Comparison of ENCODE assay signal across 1 cellular context in the genomic region with DNA sequence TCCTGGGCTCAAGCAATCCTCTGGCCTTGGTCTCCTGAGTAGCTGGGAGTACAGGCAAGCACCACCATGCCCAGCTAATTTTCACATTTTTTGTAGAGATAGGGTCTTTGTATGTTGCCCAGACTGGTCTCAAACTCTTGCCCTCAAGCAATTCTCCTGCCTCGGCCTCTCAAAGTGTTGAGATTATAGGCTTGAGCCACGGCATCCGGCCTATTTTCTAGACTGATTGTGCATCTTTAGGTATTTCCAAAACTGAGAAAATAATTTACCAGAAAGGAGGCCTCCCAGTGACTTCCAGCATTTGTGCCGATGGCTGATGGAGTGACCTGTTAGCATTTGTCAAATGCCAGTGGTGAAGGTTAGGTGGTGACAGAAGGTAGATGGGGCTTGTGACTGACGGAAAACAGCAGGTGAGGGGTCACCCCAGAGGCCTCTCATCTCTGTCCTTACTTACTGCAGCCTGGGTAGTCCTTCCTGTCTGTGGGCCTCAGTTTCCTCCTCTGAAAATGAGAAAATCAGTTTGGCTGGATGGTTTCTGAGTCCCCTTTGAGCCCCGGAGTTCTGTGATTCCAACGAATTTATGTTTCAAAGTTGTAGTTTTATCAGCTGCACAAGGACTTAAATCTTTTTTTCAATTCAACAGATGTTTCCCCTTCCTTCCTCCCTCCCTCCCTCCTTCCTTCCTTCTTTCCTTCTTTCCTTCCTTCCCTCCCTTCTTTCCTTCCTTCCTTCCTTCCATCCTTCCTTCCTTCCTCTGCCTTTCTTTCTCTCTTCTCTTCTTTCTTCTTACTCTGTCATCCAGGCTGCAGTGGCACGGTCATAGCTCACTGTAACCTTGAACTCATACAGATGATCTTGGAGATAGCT.
TF ChIP-seq lines count a peak whose summit lies in the region.

No MANE protein-coding gene starts in this region.

TF ChIP-seq in HEK293, 187 proteins besides CTCF, POLR2A, EP300 and RAD21:
- TF ChIP-seq SCRT1 (tag by site-specific recombination; IDR thresholded peaks at IDR 0.05; ENCODE audit: borderline replicate concordance) (peak; percentile 59), ZNF121 (tag by site-specific recombination; IDR thresholded peaks at IDR 0.05) (no peak), ZNF366 (tag by site-specific recombination; conservative IDR thresholded peaks at IDR 0.05) (peak; percentile 94), ZNF623 (tag by site-specific recombination; IDR thresholded peaks at IDR 0.05) (no peak), SCRT2 (tag by site-specific recombination; IDR thresholded peaks at IDR 0.05) (0 out of 2 replicates have a peak, but pooled peaks have one; percentile 18)
